Comparison of ENCODE assay signal across 8 cellular contexts in genomic region chr5:163458778-163459405, GRCh38. TPM values are rescaled to one million over a fixed set of nuclear protein-coding genes. Genes with fewer than 3 reads are reported as not detected.
DNase-seq lines count a peak whose midpoint lies in the region; ATAC-seq and TF ChIP-seq lines count a peak whose summit lies in the region.

No MANE protein-coding gene starts in this region.

- POLR2A ChIA-PET in OCI-LY7 (lab: Charles Lee) = interaction anchor here (0.6 to 9.6 kb wide), 17 partner anchors 8 to 123 kb away, joined by 3 to 197 read pairs (median 4); partner anchors contain the start of genes CCNG1 and MAT2B

- ATAC-seq in GM18520 (IDR thresholded peaks at IDR 0.05; ENCODE audit: unreplicated experiment) = no peak

- peak overlapping the region; percentile 100 for H3K27ac Mint-ChIP-seq in endodermal cell

- CTCF ChIA-PET in OCI-LY7 (lab: Charles Lee; ENCODE audit: unreplicated experiment) = interaction anchor here (1.0 to 1.1 kb wide), 3 partner anchors 17 to 47 kb away, joined by 3 to 5 read pairs (median 5); partner anchors contain the start of gene MAT2B

- H3K27ac ChIP-seq in OCI-LY7 (ENCODE audit: low read depth, low read length, poor library complexity, severe bottlenecking) (peak overlapping the region; percentile 92), endodermal cell (ENCODE audit: low read depth, low read length) (peak overlapping the region; percentile 99), parathyroid adenoma (peak overlapping the region; percentile 93)

- no peaks in the 10 kb centered on the region for H4K20me1 ChIP-seq in OCI-LY7 (ENCODE audit: insufficient read depth, low read length)

- peaks cover 56% of the 10 kb centered on the region for H3K36me3 ChIP-seq in OCI-LY7 (ENCODE audit: insufficient read depth, low read length)
- H3K36me3 ChIP-seq in endodermal cell (ENCODE audit: control insufficient read depth, insufficient read depth, low read length) = peaks cover 23% of the 10 kb centered on the region
- H3K36me3 ChIP-seq in parathyroid adenoma (ENCODE audit: control insufficient read depth, insufficient read depth, low read length) = no peaks in the 10 kb centered on the region

- no peaks in the 10 kb centered on the region for H3K27me3 Mint-ChIP-seq in endodermal cell (ENCODE audit: insufficient read depth)

- H3K9me3 ChIP-seq in OCI-LY7 (ENCODE audit: low read length) = no peaks in the 10 kb centered on the region
- H3K9me3 ChIP-seq in endodermal cell (ENCODE audit: control insufficient read depth, low read length) = no peaks in the 10 kb centered on the region
- no peaks in the 10 kb centered on the region for H3K9me3 ChIP-seq in parathyroid adenoma (ENCODE audit: control insufficient read depth, low read length)

- BruUV-seq in OCI-LY7 (replicated peaks; lab: Mats Ljungman, UMichigan) = no TSS peak

- peak overlapping the region; percentile 95 for H3K4me3 Mint-ChIP-seq in endodermal cell

- intact Hi-C loops in OCI-LY7 (cut with micrococcal nuclease; ENCODE audit: unreplicated experiment) = no loop called here

- peaks cover 15% of the 10 kb centered on the region for H3K4me1 Mint-ChIP-seq in endodermal cell

- H3K79me2 ChIP-seq in OCI-LY7 (ENCODE audit: insufficient read depth, low read depth, low read length) (peaks cover 71% of the 10 kb centered on the region), parathyroid adenoma (no peaks in the 10 kb centered on the region)

- H3K4me1 ChIP-seq in OCI-LY7 (ENCODE audit: insufficient read depth, low read length, poor library complexity, severe bottlenecking) (peaks cover 43% of the 10 kb centered on the region), endodermal cell (ENCODE audit: control insufficient read depth, insufficient read depth, low read length) (peaks cover under 1% of the 10 kb centered on the region), parathyroid adenoma (peaks cover 3% of the 10 kb centered on the region)

- no peak for TF ChIP-seq CTCF in OCI-LY7 (conservative IDR thresholded peaks at IDR 0.05; ENCODE audit: low read length)
- TF ChIP-seq CTCF in endodermal cell (conservative IDR thresholded peaks at IDR 0.05) = no peak
- TF ChIP-seq CTCF in parathyroid adenoma (IDR thresholded peaks at IDR 0.05) = no peak
- TF ChIP-seq CTCF in GM20000 (IDR thresholded peaks at IDR 0.05; ENCODE audit: extremely low read depth, missing control alignments) = no peak

- H3K4me2 ChIP-seq in OCI-LY7 (ENCODE audit: low read length) (peak overlapping the region; percentile 77), parathyroid adenoma (ENCODE audit: low read length) (peak overlapping the region; percentile 90)

- DNase-seq in OCI-LY7 (ENCODE audit: low spot score) (peak; percentile 19), endodermal cell (no peak), KG1 (lab: John Stamatoyannopoulos, UW) (no peak), GM20000 (ENCODE audit: low spot score) (no peak)
- DNase-seq in stimulated activated naive CD4-positive, alpha-beta T cell treated with Interleukin-2 at 50 U/mL for 16 hours (lab: John Stamatoyannopoulos, UW) = no peak

- WGBS in endodermal cell (ENCODE audit: insufficient coverage in 1 of 2, insufficient read length in 1 of 2), 2 experiments = 42 to 100% methylated on average over 2 to 6 of the region's 6 CpGs

- H2AFZ ChIP-seq in OCI-LY7 (ENCODE audit: low read length) (peak overlapping the region; percentile 56; the same call in 1 of the 2 replicates), parathyroid adenoma (peak overlapping the region; percentile 86)

- no peaks in the 10 kb centered on the region for H3K9me3 Mint-ChIP-seq in endodermal cell

- H3K36me3 Mint-ChIP-seq in endodermal cell (ENCODE audit: low read depth) = peaks cover 29% of the 10 kb centered on the region

- H3K9ac ChIP-seq in endodermal cell (ENCODE audit: extremely low read depth, low read length, poor library complexity, severe bottlenecking) = peak overlapping the region; percentile 93
- H3K9ac ChIP-seq in parathyroid adenoma = no peak overlapping the region

- no peaks in the 10 kb centered on the region for H3K9me2 ChIP-seq in OCI-LY7 (ENCODE audit: insufficient read depth, low read length)

- H3K4me3 ChIP-seq in GM08714 (ENCODE audit: low read length) (peak overlapping the region; percentile 92), OCI-LY7 (ENCODE audit: low read depth, low read length, poor library complexity, severe bottlenecking) (peak overlapping the region; percentile 90), endodermal cell (ENCODE audit: low read length) (peak overlapping the region; percentile 93), parathyroid adenoma (ENCODE audit: low read depth, low read length) (peak overlapping the region; percentile 98)

- H3K27me3 ChIP-seq in endodermal cell (ENCODE audit: control insufficient read depth, insufficient read depth, low read length, poor library complexity, severe bottlenecking) = no peaks in the 10 kb centered on the region
- H3K27me3 ChIP-seq in parathyroid adenoma (ENCODE audit: control insufficient read depth, insufficient read depth, low read length) = no peaks in the 10 kb centered on the region

RNA-seq across cellular contexts. Expression of gene NUDCD2, which starts 1.0 kb away (rescaled TPM):
- 30.0 and 59.0 TPM in 2 replicates for total RNA-seq in OCI-LY7 (2014; rRNA removed; shearing (Covaris generic))
- total RNA-seq in OCI-LY7 (2022) (64.6 and 67.6 TPM in 2 replicates), endodermal cell (10 to 100 TPM; 36.0 to 73.0 TPM)
- polyA plus RNA-seq in endodermal cell (2013, experiment 1 of 2) = 46.1 TPM
- 38.6 TPM for polyA plus RNA-seq in endodermal cell (2013, experiment 2 of 2)

RNA-seq across cellular contexts. Expression of gene HMMR, which starts 1.5 kb away (rescaled TPM):
- total RNA-seq in OCI-LY7 (2014; rRNA removed; shearing (Covaris generic)) = 44.1 and 63.2 TPM in 2 replicates
- total RNA-seq in OCI-LY7 (2022) (107 and 112 TPM in 2 replicates), endodermal cell (10 to 100 TPM; 36.9 to 63.7 TPM)
- polyA plus RNA-seq in endodermal cell (2013, experiment 1 of 2) = 63.8 TPM
- 76.6 TPM for polyA plus RNA-seq in endodermal cell (2013, experiment 2 of 2)

RNA-seq across cellular contexts. Expression of gene CCNG1, which starts 21.5 kb away (rescaled TPM):
- 83.0 and 93.5 TPM in 2 replicates for total RNA-seq in OCI-LY7 (2014; rRNA removed; shearing (Covaris generic))
- 118 and 145 TPM in 2 replicates for total RNA-seq in OCI-LY7 (2022)
- total RNA-seq in endodermal cell = 100 to 1,000 TPM; 542 to 622 TPM
- polyA plus RNA-seq in endodermal cell (2013, experiment 1 of 2) = 392 TPM
- 415 TPM for polyA plus RNA-seq in endodermal cell (2013, experiment 2 of 2)

RNA-seq across cellular contexts. Expression of gene MAT2B, which starts 46.5 kb away (rescaled TPM):
- 32.3 and 35.0 TPM in 2 replicates for total RNA-seq in OCI-LY7 (2014; rRNA removed; shearing (Covaris generic))
- total RNA-seq in OCI-LY7 (2022) (52.5 and 55.6 TPM in 2 replicates), endodermal cell (10 to 100 TPM; 45.4 to 47.7 TPM)
- 83.1 TPM for polyA plus RNA-seq in endodermal cell (2013, experiment 1 of 2)
- polyA plus RNA-seq in endodermal cell (2013, experiment 2 of 2) = 71.7 TPM
